ENCODE assay signal across 1 cellular context in the genomic region with DNA sequence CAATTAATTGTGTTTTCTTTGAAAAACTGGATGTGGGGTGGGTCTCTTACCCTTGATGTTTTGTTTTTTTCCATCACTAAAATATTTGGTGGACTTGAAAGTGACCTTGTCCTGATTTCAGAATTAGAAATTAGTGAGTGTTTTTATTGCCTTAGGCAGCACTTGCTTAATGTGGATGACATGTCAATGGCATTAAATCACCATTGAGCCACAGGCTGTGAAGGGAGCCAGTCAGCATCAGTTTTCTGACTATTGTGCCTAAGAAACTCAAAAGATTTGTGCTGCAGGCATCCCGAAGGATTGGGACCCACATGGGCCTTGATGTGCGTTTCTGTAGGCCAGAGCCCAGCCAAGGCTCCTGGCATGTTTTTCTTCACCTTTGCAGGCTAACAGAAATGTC.
TF ChIP-seq lines count a peak whose summit lies in the region.

No MANE protein-coding gene starts in this region.

TF ChIP-seq in HepG2, 621 proteins besides CTCF, POLR2A, EP300 and RAD21:
- TF ChIP-seq ZNF430 (CRISPR knock-in tag; IDR thresholded peaks at IDR 0.05), result no peak
- TF ChIP-seq ZFP36L2 (CRISPR knock-in tag; IDR thresholded peaks at IDR 0.05), result no peak
- TF ChIP-seq ZNF281 (CRISPR knock-in tag; IDR thresholded peaks at IDR 0.05; ENCODE audit: borderline replicate concordance), result no peak
